ENCODE assay signal across 1 cellular context in the genomic region with DNA sequence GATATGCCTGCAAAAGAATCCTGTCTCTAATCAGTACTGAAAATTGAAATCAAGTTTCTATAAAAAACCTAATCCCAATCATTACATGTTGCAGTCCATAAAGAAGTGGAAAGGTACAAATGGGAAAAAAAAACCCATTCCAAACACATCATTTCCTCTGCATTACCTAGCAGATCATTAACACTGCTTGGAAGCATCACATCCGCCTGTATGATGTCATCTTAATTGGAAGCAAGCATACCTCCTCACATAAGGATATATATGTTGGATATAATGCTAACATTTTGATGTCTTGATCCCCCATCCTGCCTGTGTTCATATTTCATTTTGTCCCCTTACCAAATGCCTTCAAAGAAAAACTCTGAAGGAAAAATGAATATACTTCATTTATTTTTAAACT.
TF ChIP-seq lines count a peak whose summit lies in the region.

No MANE protein-coding gene starts in this region.

TF ChIP-seq in HepG2, 621 proteins besides CTCF, POLR2A, EP300 and RAD21 (continued from another document):
- TF ChIP-seq, protein P1, sequence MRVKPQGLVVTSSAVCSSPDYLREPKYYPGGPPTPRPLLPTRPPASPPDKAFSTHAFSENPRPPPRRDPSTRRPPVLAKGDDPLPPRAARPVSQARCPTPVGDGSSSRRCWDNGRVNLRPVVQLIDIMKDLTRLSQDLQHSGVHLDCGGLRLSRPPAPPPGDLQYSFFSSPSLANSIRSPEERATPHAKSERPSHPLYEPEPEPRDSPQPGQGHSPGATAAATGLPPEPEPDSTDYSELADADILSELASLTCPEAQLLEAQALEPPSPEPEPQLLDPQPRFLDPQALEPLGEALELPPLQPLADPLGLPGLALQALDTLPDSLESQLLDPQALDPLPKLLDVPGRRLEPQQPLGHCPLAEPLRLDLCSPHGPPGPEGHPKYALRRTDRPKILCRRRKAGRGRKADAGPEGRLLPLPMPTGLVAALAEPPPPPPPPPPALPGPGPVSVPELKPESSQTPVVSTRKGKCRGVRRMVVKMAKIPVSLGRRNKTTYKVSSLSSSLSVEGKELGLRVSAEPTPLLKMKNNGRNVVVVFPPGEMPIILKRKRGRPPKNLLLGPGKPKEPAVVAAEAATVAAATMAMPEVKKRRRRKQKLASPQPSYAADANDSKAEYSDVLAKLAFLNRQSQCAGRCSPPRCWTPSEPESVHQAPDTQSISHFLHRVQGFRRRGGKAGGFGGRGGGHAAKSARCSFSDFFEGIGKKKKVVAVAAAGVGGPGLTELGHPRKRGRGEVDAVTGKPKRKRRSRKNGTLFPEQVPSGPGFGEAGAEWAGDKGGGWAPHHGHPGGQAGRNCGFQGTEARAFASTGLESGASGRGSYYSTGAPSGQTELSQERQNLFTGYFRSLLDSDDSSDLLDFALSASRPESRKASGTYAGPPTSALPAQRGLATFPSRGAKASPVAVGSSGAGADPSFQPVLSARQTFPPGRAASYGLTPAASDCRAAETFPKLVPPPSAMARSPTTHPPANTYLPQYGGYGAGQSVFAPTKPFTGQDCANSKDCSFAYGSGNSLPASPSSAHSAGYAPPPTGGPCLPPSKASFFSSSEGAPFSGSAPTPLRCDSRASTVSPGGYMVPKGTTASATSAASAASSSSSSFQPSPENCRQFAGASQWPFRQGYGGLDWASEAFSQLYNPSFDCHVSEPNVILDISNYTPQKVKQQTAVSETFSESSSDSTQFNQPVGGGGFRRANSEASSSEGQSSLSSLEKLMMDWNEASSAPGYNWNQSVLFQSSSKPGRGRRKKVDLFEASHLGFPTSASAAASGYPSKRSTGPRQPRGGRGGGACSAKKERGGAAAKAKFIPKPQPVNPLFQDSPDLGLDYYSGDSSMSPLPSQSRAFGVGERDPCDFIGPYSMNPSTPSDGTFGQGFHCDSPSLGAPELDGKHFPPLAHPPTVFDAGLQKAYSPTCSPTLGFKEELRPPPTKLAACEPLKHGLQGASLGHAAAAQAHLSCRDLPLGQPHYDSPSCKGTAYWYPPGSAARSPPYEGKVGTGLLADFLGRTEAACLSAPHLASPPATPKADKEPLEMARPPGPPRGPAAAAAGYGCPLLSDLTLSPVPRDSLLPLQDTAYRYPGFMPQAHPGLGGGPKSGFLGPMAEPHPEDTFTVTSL (CRISPR knock-in tag; IDR thresholded peaks at IDR 0.05; ENCODE audit: borderline replicate concordance) = no peak
- TF ChIP-seq ZNF282 (IDR thresholded peaks at IDR 0.05; ENCODE audit: partially characterized antibody) (no peak), ZFYVE20 (CRISPR knock-in tag; IDR thresholded peaks at IDR 0.05; ENCODE audit: borderline replicate concordance, low read depth) (no peak)
